In the genomic region with DNA sequence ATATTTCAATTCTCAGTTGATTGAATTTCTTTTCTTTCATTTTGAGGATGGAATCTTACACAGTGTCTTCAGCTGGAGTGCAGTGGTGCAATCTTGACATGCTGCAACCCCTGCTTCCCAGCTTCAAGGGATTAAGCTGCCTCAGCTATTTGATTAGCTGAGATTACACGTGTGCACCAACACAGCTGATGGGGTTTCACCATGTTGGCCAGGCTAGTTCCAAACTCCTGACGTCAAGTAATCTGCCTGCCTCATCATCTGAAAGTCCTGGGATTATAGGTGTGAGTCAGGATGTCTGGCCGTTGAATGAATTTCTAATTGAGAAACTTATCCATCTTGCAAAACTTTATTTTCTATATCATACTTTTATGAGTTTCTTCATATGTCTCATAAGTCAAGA, we compare ENCODE assay signal across 11 cellular contexts. TPM values are rescaled to one million over a fixed set of nuclear protein-coding genes. Genes with fewer than 3 reads are reported as not detected.
"Had no signal": no experiment of that assay in that cellular context is flagged by ENCODE, and none has a peak within 500 bp of the region (broad histone marks: within the 10 kb centered on the region; RNA-seq: fewer than 3 reads in every experiment).

No MANE protein-coding gene starts in this region.

RNA-seq across cellular contexts. Expression of a gene that starts 28.0 kb away (rescaled TPM):
- total RNA-seq: OCI-LY7, PC-3, PC-9, Peyer's patch, Right ventricle myocardium inferior, Right ventricle myocardium superior, RPMI7951, SJCRH30, SJSA1, SK-MEL-5 had no signal
- polyA plus RNA-seq: SK-N-SH had no signal
